ENCODE assay signal across 18 cellular contexts in genomic region chr1:107953551-107953950, GRCh38. TPM values are rescaled to one million over a fixed set of nuclear protein-coding genes. Genes with fewer than 3 reads are reported as not detected.
A peak's percentile ranks its signal among the peaks of the same experiment; 100 is the strongest.
DNase-seq lines count a peak whose midpoint lies in the region; ATAC-seq and TF ChIP-seq lines count a peak whose summit lies in the region.
"Had no signal": no experiment of that assay in that cellular context is flagged by ENCODE, and none has a peak within 500 bp of the region (broad histone marks: within the 10 kb centered on the region; RNA-seq: fewer than 3 reads in every experiment).

No MANE protein-coding gene starts in this region.

- no peaks in the 10 kb centered on the region for H3K27me3 ChIP-seq in BLaER1
- no peaks in the 10 kb centered on the region for H3K27me3 ChIP-seq in CD4-positive, CD25-positive, alpha-beta regulatory T cell (ENCODE audit: control insufficient read depth, insufficient read depth, low read length)
- H3K27me3 ChIP-seq: esophagus muscularis mucosa, tibial nerve had no signal

- no peak overlapping the region for H3K9ac ChIP-seq in BLaER1

- intact Hi-C loops in activated T-helper 2 cell treated with anti-CD3 and anti-CD28 coated beads, Interferon-gamma antibody, Interleukin-2, Interleukin-4, amounts not matched to agents 10 μg/mL and 5 μg/mL and 100 μg/mL, durations not matched to agents 14 hours and 24 hours and 36 hours (cut with micrococcal nuclease) = no loop called here

- no peaks in the 10 kb centered on the region for H3K9me3 ChIP-seq in BLaER1
- no peaks in the 10 kb centered on the region for H3K9me3 ChIP-seq in CD4-positive, CD25-positive, alpha-beta regulatory T cell (ENCODE audit: control insufficient read depth in 2 of 2, low read length in 2 of 2)
- H3K9me3 ChIP-seq: BE2C, esophagus muscularis mucosa, psoas muscle, tibial nerve had no signal

- H3K36me3 ChIP-seq in BLaER1 = peaks cover 4% of the 10 kb centered on the region; the same call in 1 of the 2 replicates
- H3K36me3 ChIP-seq in CD4-positive, CD25-positive, alpha-beta regulatory T cell (ENCODE audit: control insufficient read depth, insufficient read depth, low read length) = no peaks in the 10 kb centered on the region
- H3K36me3 ChIP-seq: BE2C, esophagus muscularis mucosa, tibial nerve had no signal

- H3K4me3 ChIP-seq in BLaER1 = no peak overlapping the region
- H3K4me3 ChIP-seq in CD4-positive, CD25-positive, alpha-beta regulatory T cell (ENCODE audit: low read depth, low read length) = peak overlapping the region; percentile 31
- H3K4me3 ChIP-seq: esophagus muscularis mucosa, psoas muscle, tibial nerve had no signal

- H4K20me1 ChIP-seq in BLaER1 = peaks cover 94% of the 10 kb centered on the region

- H3K27ac Mint-ChIP-seq in CD4-positive, CD25-positive, alpha-beta regulatory T cell = peak overlapping the region in 2 of 3 donors; percentile 50 to 60
- H3K27ac Mint-ChIP-seq in osteocyte (ENCODE audit: unreplicated experiment) = no peak overlapping the region
- H3K27ac Mint-ChIP-seq in stimulated activated naive CD8-positive, alpha-beta T cell treated with anti-CD3 and anti-CD28 coated beads, Interleukin-15, amount 100 ng/mL, for 72 hours = no peak overlapping the region
- no peak overlapping the region for H3K27ac Mint-ChIP-seq in activated T-helper 2 cell treated with anti-CD3 and anti-CD28 coated beads, Interferon-gamma antibody, Interleukin-2, Interleukin-4, amounts not matched to agents 10 μg/mL and 5 μg/mL and 100 μg/mL, durations not matched to agents 14 hours and 24 hours and 36 hours

- H3K4me1 ChIP-seq in BLaER1 = peaks cover 81% of the 10 kb centered on the region
- H3K4me1 ChIP-seq in CD4-positive, CD25-positive, alpha-beta regulatory T cell (ENCODE audit: control insufficient read depth, insufficient read depth, low read length, poor library complexity, severe bottlenecking) = peaks cover 55% of the 10 kb centered on the region
- H3K4me1 ChIP-seq: BE2C, tibial nerve had no signal

- H3K4me1 Mint-ChIP-seq in CD4-positive, CD25-positive, alpha-beta regulatory T cell = peaks cover 33 to 45% (median 40%) of the 10 kb centered on the region in 4 donors
- H3K4me1 Mint-ChIP-seq in osteocyte (ENCODE audit: unreplicated experiment) = no peaks in the 10 kb centered on the region
- H3K4me1 Mint-ChIP-seq in stimulated activated naive CD8-positive, alpha-beta T cell treated with anti-CD3 and anti-CD28 coated beads, Interleukin-15, amount 100 ng/mL, for 72 hours = peaks cover 34% of the 10 kb centered on the region
- peaks cover 22% of the 10 kb centered on the region for H3K4me1 Mint-ChIP-seq in activated T-helper 2 cell treated with anti-CD3 and anti-CD28 coated beads, Interferon-gamma antibody, Interleukin-2, Interleukin-4, amounts not matched to agents 10 μg/mL and 5 μg/mL and 100 μg/mL, durations not matched to agents 14 hours and 24 hours and 36 hours (ENCODE audit: low read depth)

- H3K27me3 Mint-ChIP-seq in CD4-positive, CD25-positive, alpha-beta regulatory T cell = no peaks in the 10 kb centered on the region
- peaks cover 15% of the 10 kb centered on the region for H3K27me3 Mint-ChIP-seq in osteocyte (ENCODE audit: unreplicated experiment)
- H3K27me3 Mint-ChIP-seq in stimulated activated naive CD8-positive, alpha-beta T cell treated with anti-CD3 and anti-CD28 coated beads, Interleukin-15, amount 100 ng/mL, for 72 hours = no peaks in the 10 kb centered on the region
- H3K27me3 Mint-ChIP-seq in activated T-helper 2 cell treated with anti-CD3 and anti-CD28 coated beads, Interferon-gamma antibody, Interleukin-2, Interleukin-4, amounts not matched to agents 10 μg/mL and 5 μg/mL and 100 μg/mL, durations not matched to agents 14 hours and 24 hours and 36 hours (ENCODE audit: low read depth) = peaks cover 5% of the 10 kb centered on the region
- H3K27me3 Mint-ChIP-seq: stimulated activated naive B cell treated with anti-CD40 and anti-IgM and Interleukin-4, amounts not matched to agents 10 μg/mL and 1 μg/mL and 100 μg/mL, for 72 hours had no signal

- no peak for ATAC-seq in CD4-positive, CD25-positive, alpha-beta regulatory T cell (ENCODE audit: low read depth in 2 of 2)
- no peak for ATAC-seq in stimulated activated naive CD8-positive, alpha-beta T cell treated with anti-CD3 and anti-CD28 coated beads, Interleukin-15, amount 100 ng/mL, for 72 hours
- ATAC-seq: psoas muscle; stimulated activated naive B cell treated with anti-CD40 and anti-IgM and Interleukin-4, amounts not matched to agents 10 μg/mL and 1 μg/mL and 100 μg/mL, for 72 hours had no signal

- no peak for DNase-seq in CD4-positive, CD25-positive, alpha-beta regulatory T cell
- peak in 2 of 3 experiments; percentile 39 to 88 for DNase-seq in NCI-H1417 (lab: John Stamatoyannopoulos, UW)
- DNase-seq in left kidney (ENCODE audit: low read depth, low spot score) = peak; percentile 15
- no peak for DNase-seq in hippocampal formation (lab: John Stamatoyannopoulos, UW)
- DNase-seq in osteocyte (ENCODE audit: extremely low spot score, unreplicated experiment) = no peak
- DNase-seq in stimulated activated naive CD8-positive, alpha-beta T cell treated with anti-CD3 and anti-CD28 coated beads, Interleukin-15, amount 100 ng/mL, for 72 hours = no peak
- DNase-seq in activated T-helper 2 cell treated with anti-CD3 and anti-CD28 coated beads, Interferon-gamma antibody, Interleukin-2, Interleukin-4, amounts not matched to agents 10 μg/mL and 5 μg/mL and 100 μg/mL, durations not matched to agents 14 hours and 24 hours and 36 hours (ENCODE audit: low spot score) = no peak
- DNase-seq: activated CD4-positive, alpha-beta T cell treated with anti-CD3 and anti-CD28 coated beads for 48 hours; BE2C; caudate nucleus; mammary epithelial cell; NCI-H2029 treated with DMSO at 0.1 percent for 48 hours; psoas muscle; stimulated activated naive B cell treated with anti-CD40 and anti-IgM and Interleukin-4, amounts not matched to agents 10 μg/mL and 1 μg/mL and 100 μg/mL, for 72 hours had no signal

- H3K4me2 ChIP-seq in BLaER1 = peak overlapping the region; percentile 23

- no peaks in the 10 kb centered on the region for H3K9me3 Mint-ChIP-seq in CD4-positive, CD25-positive, alpha-beta regulatory T cell
- no peaks in the 10 kb centered on the region for H3K9me3 Mint-ChIP-seq in osteocyte (ENCODE audit: unreplicated experiment)
- H3K9me3 Mint-ChIP-seq in stimulated activated naive CD8-positive, alpha-beta T cell treated with anti-CD3 and anti-CD28 coated beads, Interleukin-15, amount 100 ng/mL, for 72 hours = no peaks in the 10 kb centered on the region
- no peaks in the 10 kb centered on the region for H3K9me3 Mint-ChIP-seq in activated T-helper 2 cell treated with anti-CD3 and anti-CD28 coated beads, Interferon-gamma antibody, Interleukin-2, Interleukin-4, amounts not matched to agents 10 μg/mL and 5 μg/mL and 100 μg/mL, durations not matched to agents 14 hours and 24 hours and 36 hours
- H3K9me3 Mint-ChIP-seq: neural crest cell; stimulated activated naive B cell treated with anti-CD40 and anti-IgM and Interleukin-4, amounts not matched to agents 10 μg/mL and 1 μg/mL and 100 μg/mL, for 72 hours had no signal

- H3K36me3 Mint-ChIP-seq in CD4-positive, CD25-positive, alpha-beta regulatory T cell = no peaks in the 10 kb centered on the region
- no peaks in the 10 kb centered on the region for H3K36me3 Mint-ChIP-seq in osteocyte (ENCODE audit: unreplicated experiment)
- H3K36me3 Mint-ChIP-seq in activated T-helper 2 cell treated with anti-CD3 and anti-CD28 coated beads, Interferon-gamma antibody, Interleukin-2, Interleukin-4, amounts not matched to agents 10 μg/mL and 5 μg/mL and 100 μg/mL, durations not matched to agents 14 hours and 24 hours and 36 hours (ENCODE audit: low read depth) = no peaks in the 10 kb centered on the region
- H3K36me3 Mint-ChIP-seq: stimulated activated naive B cell treated with anti-CD40 and anti-IgM and Interleukin-4, amounts not matched to agents 10 μg/mL and 1 μg/mL and 100 μg/mL, for 72 hours had no signal

- no peak overlapping the region for H3K27ac ChIP-seq in BLaER1
- peak overlapping the region; percentile 57 for H3K27ac ChIP-seq in CD4-positive, CD25-positive, alpha-beta regulatory T cell (ENCODE audit: insufficient read depth, low read length, poor library complexity, severe bottlenecking)
- H3K27ac ChIP-seq: esophagus muscularis mucosa, psoas muscle had no signal

- no peak for TF ChIP-seq CTCF in osteocyte (IDR thresholded peaks at IDR 0.05)

- peak overlapping the region in 1 of 4 donors; percentile 26 for H3K4me3 Mint-ChIP-seq in CD4-positive, CD25-positive, alpha-beta regulatory T cell
- H3K4me3 Mint-ChIP-seq in osteocyte (ENCODE audit: unreplicated experiment) = no peak overlapping the region
- no peak overlapping the region for H3K4me3 Mint-ChIP-seq in stimulated activated naive CD8-positive, alpha-beta T cell treated with anti-CD3 and anti-CD28 coated beads, Interleukin-15, amount 100 ng/mL, for 72 hours
- no peak overlapping the region for H3K4me3 Mint-ChIP-seq in activated T-helper 2 cell treated with anti-CD3 and anti-CD28 coated beads, Interferon-gamma antibody, Interleukin-2, Interleukin-4, amounts not matched to agents 10 μg/mL and 5 μg/mL and 100 μg/mL, durations not matched to agents 14 hours and 24 hours and 36 hours (ENCODE audit: low read depth)
- H3K4me3 Mint-ChIP-seq: neural crest cell; stimulated activated naive B cell treated with anti-CD40 and anti-IgM and Interleukin-4, amounts not matched to agents 10 μg/mL and 1 μg/mL and 100 μg/mL, for 72 hours had no signal

RNA-seq across cellular contexts. Expression of gene VAV3, which starts 11.4 kb away (rescaled TPM):
- total RNA-seq in CD4-positive, CD25-positive, alpha-beta regulatory T cell = 21.5 TPM
- polyA plus RNA-seq in CD4-positive, CD25-positive, alpha-beta regulatory T cell = 10 to 100 TPM in 2 of 4 donors, 1 to 10 TPM in 2; 6.2 to 13.7 (median 9.6) TPM
- not detected in 2 replicates for total RNA-seq in osteocyte
- 1.9 and 4.1 TPM in 2 replicates for total RNA-seq in activated T-helper 2 cell treated with anti-CD3 and anti-CD28 coated beads, Interferon-gamma antibody, Interleukin-2, Interleukin-4, amounts not matched to agents 10 μg/mL and 5 μg/mL and 100 μg/mL, durations not matched to agents 14 hours and 24 hours and 36 hours

Comparison
In these comparisons a context has a peak if more than half of its experiments do, and no peak if none do; other contexts are left out.
1. DNase-seq: peak in NCI-H1417 (2 of 3) and left kidney (single experiment); none in CD4-positive, CD25-positive, alpha-beta regulatory T cell (0 of 3), hippocampal formation (0 of 2), osteocyte (single experiment), stimulated activated naive CD8-positive, alpha-beta T cell treated with anti-CD3 and anti-CD28 coated beads, Interleukin-15, amount 100 ng/mL, for 72 hours (0 of 2) and activated T-helper 2 cell treated with anti-CD3 and anti-CD28 coated beads, Interferon-gamma antibody, Interleukin-2, Interleukin-4, amounts not matched to agents 10 μg/mL and 5 μg/mL and 100 μg/mL, durations not matched to agents 14 hours and 24 hours and 36 hours (single experiment).
2. H3K27ac Mint-ChIP-seq: peak in CD4-positive, CD25-positive, alpha-beta regulatory T cell (2 of 3); none in osteocyte (single experiment), stimulated activated naive CD8-positive, alpha-beta T cell treated with anti-CD3 and anti-CD28 coated beads, Interleukin-15, amount 100 ng/mL, for 72 hours (0 of 2) and activated T-helper 2 cell treated with anti-CD3 and anti-CD28 coated beads, Interferon-gamma antibody, Interleukin-2, Interleukin-4, amounts not matched to agents 10 μg/mL and 5 μg/mL and 100 μg/mL, durations not matched to agents 14 hours and 24 hours and 36 hours (single experiment).